25 cellular contexts compared by ENCODE assay signal in genomic region chr13:98429081-98429480, GRCh38.
"Had no signal": no experiment of that assay in that cellular context is flagged by ENCODE, and none has a peak within 500 bp of the region (broad histone marks: within the 10 kb centered on the region; RNA-seq: fewer than 3 reads in every experiment).

No MANE protein-coding gene starts in this region.

- H3K36me3 ChIP-seq: cardiac muscle cell, Peyer's patch had no signal

- H3K9me3 Mint-ChIP-seq: activated CD4-positive, alpha-beta memory T cell treated with anti-CD3 and anti-CD28 coated beads for 36 hours; activated CD4-positive, alpha-beta T cell treated with anti-CD3 and anti-CD28 coated beads, Interleukin-2, amount 10 ng/mL, durations not matched to agents 7 days and 5 days; activated naive CD4-positive, alpha-beta T cell treated with anti-CD3 and anti-CD28 coated beads for 36 hours; activated T-cell treated with anti-CD3 and anti-CD28 coated beads, Interleukin-2, amount 50 U/mL, for 4 hours; T-helper 1 cell treated with Interleukin-12 subunit alpha and Interleukin-12 subunit beta and Interleukin-4 antibody, amounts not matched to agents 30 μg/mL and 1 μg/mL, for 36 hours; WTC11 had no signal

- H3K27ac Mint-ChIP-seq: activated CD4-positive, alpha-beta memory T cell treated with anti-CD3 and anti-CD28 coated beads for 36 hours; activated CD4-positive, alpha-beta T cell treated with anti-CD3 and anti-CD28 coated beads, Interleukin-2, amount 10 ng/mL, durations not matched to agents 7 days and 5 days; activated naive CD4-positive, alpha-beta T cell treated with anti-CD3 and anti-CD28 coated beads for 36 hours; activated naive CD8-positive, alpha-beta T cell; T-helper 1 cell treated with Interleukin-12 subunit alpha and Interleukin-12 subunit beta and Interleukin-4 antibody, amounts not matched to agents 30 μg/mL and 1 μg/mL, for 36 hours; WTC11 had no signal

- H3K9ac ChIP-seq: KMS-11 had no signal

- DNase-seq: activated CD4-positive, alpha-beta memory T cell treated with anti-CD3 and anti-CD28 coated beads for 36 hours; activated CD4-positive, alpha-beta T cell treated with anti-CD3 and anti-CD28 coated beads, Interleukin-2, amount 10 ng/mL, durations not matched to agents 7 days and 5 days; activated CD8-positive, alpha-beta memory T cell treated with anti-CD3 and anti-CD28 coated beads for 24 hours; activated effector memory CD4-positive, alpha-beta T cell treated with anti-CD3 and anti-CD28 coated beads, Interleukin-2, amount 50 U/mL, for 16 hours; activated naive CD4-positive, alpha-beta T cell treated with anti-CD3 and anti-CD28 coated beads for 36 hours; activated T-cell treated with anti-CD3 and anti-CD28 coated beads, Interleukin-2, amount 50 U/mL, for 4 hours; amygdala; brain microvascular endothelial cell; NCI-H1092 treated with DMSO at 0.1 percent for 48 hours; NCI-H1436; NCI-H1694 treated with DMSO at 0.1 percent for 48 hours; NCI-H2029 treated with DMSO at 0.1 percent for 48 hours; NCI-H345; NCI-H510A treated with DMSO at 0.1 percent for 48 hours; NCI-H69; NK-92 treated with Interleukin-12 subunit alpha and Interleukin-12 subunit beta, amount 100 ng/mL, for 24 hours; OCI-M1; Peyer's patch; SHP77 treated with DMSO at 0.1 percent for 48 hours had no signal

- H3K4me2 ChIP-seq: KMS-11 had no signal

- H3K27ac ChIP-seq: brain microvascular endothelial cell, cardiac muscle cell, KMS-11, Peyer's patch, RWPE1 had no signal

- H3K27me3 ChIP-seq: brain microvascular endothelial cell, cardiac muscle cell, Peyer's patch had no signal

- H3K36me3 Mint-ChIP-seq: activated CD4-positive, alpha-beta memory T cell treated with anti-CD3 and anti-CD28 coated beads for 36 hours; activated naive CD8-positive, alpha-beta T cell had no signal

- H3K27me3 Mint-ChIP-seq: activated CD4-positive, alpha-beta T cell treated with anti-CD3 and anti-CD28 coated beads, Interleukin-2, amount 10 ng/mL, durations not matched to agents 7 days and 5 days had no signal

- H3K9me3 ChIP-seq: Peyer's patch had no signal

- H3K4me3 Mint-ChIP-seq: activated CD4-positive, alpha-beta memory T cell treated with anti-CD3 and anti-CD28 coated beads for 36 hours; activated CD4-positive, alpha-beta T cell treated with anti-CD3 and anti-CD28 coated beads, Interleukin-2, amount 10 ng/mL, durations not matched to agents 7 days and 5 days; activated naive CD4-positive, alpha-beta T cell treated with anti-CD3 and anti-CD28 coated beads for 36 hours; activated naive CD8-positive, alpha-beta T cell; activated T-cell treated with anti-CD3 and anti-CD28 coated beads, Interleukin-2, amount 50 U/mL, for 4 hours; T-helper 1 cell treated with Interleukin-12 subunit alpha and Interleukin-12 subunit beta and Interleukin-4 antibody, amounts not matched to agents 30 μg/mL and 1 μg/mL, for 36 hours; WTC11 had no signal

- ATAC-seq: activated T-cell treated with anti-CD3 and anti-CD28 coated beads, Interleukin-2, amount 50 U/mL, for 4 hours; WTC11 had no signal

- H3K4me1 Mint-ChIP-seq: activated CD4-positive, alpha-beta T cell treated with anti-CD3 and anti-CD28 coated beads, Interleukin-2, amount 10 ng/mL, durations not matched to agents 7 days and 5 days had no signal

- H3K4me3 ChIP-seq: cardiac muscle cell, Peyer's patch had no signal
